24 cellular contexts compared by ENCODE assay signal in genomic region chr11:126105022-126105747, GRCh38.
"Had no signal": no experiment of that assay in that cellular context is flagged by ENCODE, and none has a peak within 500 bp of the region (broad histone marks: within the 10 kb centered on the region; RNA-seq: fewer than 3 reads in every experiment).

No MANE protein-coding gene starts in this region.

- H3K4me1 Mint-ChIP-seq: activated B cell treated with CpG ODN at 0.5 μM for 24 hours; activated naive CD8-positive, alpha-beta T cell treated with anti-CD3 and anti-CD28 coated beads for 36 hours; naive B cell had no signal

- H3K36me3 ChIP-seq: colonic mucosa, esophagus squamous epithelium, heart left ventricle, lower lobe of right lung, ovary, transverse colon, uterus had no signal

- H3K4me3 Mint-ChIP-seq: activated B cell treated with CpG ODN at 0.5 μM for 24 hours; activated CD4-positive, alpha-beta T cell treated with anti-CD3 and anti-CD28 coated beads for 36 hours; activated naive CD8-positive, alpha-beta T cell treated with anti-CD3 and anti-CD28 coated beads for 36 hours; activated T-cell treated with anti-CD3 and anti-CD28 coated beads, Interleukin-2, amount 50 U/mL, for 4 hours; naive B cell had no signal

- H3K27ac Mint-ChIP-seq: activated B cell treated with CpG ODN at 0.5 μM for 24 hours; activated CD4-positive, alpha-beta T cell treated with anti-CD3 and anti-CD28 coated beads for 36 hours; activated naive CD8-positive, alpha-beta T cell treated with anti-CD3 and anti-CD28 coated beads for 36 hours; activated T-helper 2 cell treated with anti-CD3 and anti-CD28 coated beads, Interferon-gamma antibody, Interleukin-2, Interleukin-4, amounts not matched to agents 10 μg/mL and 5 μg/mL and 100 μg/mL, durations not matched to agents 14 hours and 24 hours and 36 hours had no signal

- H3K9me3 Mint-ChIP-seq: activated B cell treated with CpG ODN at 0.5 μM for 24 hours; activated naive CD8-positive, alpha-beta T cell treated with anti-CD3 and anti-CD28 coated beads for 36 hours; activated T-cell treated with anti-CD3 and anti-CD28 coated beads, Interleukin-2, amount 50 U/mL, for 4 hours; activated T-helper 2 cell treated with anti-CD3 and anti-CD28 coated beads, Interferon-gamma antibody, Interleukin-2, Interleukin-4, amounts not matched to agents 10 μg/mL and 5 μg/mL and 100 μg/mL, durations not matched to agents 14 hours and 24 hours and 36 hours; naive B cell had no signal

- H3K27ac ChIP-seq: colonic mucosa, dorsolateral prefrontal cortex, esophagus squamous epithelium, heart left ventricle, lower lobe of right lung, psoas muscle, transverse colon, uterus had no signal

- H3K36me3 Mint-ChIP-seq: activated naive CD8-positive, alpha-beta T cell treated with anti-CD3 and anti-CD28 coated beads for 36 hours; naive B cell had no signal

- H3K27me3 ChIP-seq: colonic mucosa, dorsolateral prefrontal cortex, heart left ventricle, ovary, transverse colon, uterus had no signal

- H3K4me3 ChIP-seq: colonic mucosa, dorsolateral prefrontal cortex, esophagus squamous epithelium, heart left ventricle, lower lobe of right lung, ovary, psoas muscle, transverse colon, uterus had no signal

- H3K27me3 Mint-ChIP-seq: activated CD4-positive, alpha-beta T cell treated with anti-CD3 and anti-CD28 coated beads for 36 hours; activated naive CD8-positive, alpha-beta T cell treated with anti-CD3 and anti-CD28 coated beads for 36 hours had no signal

- H3K4me1 ChIP-seq: colonic mucosa, psoas muscle, uterus had no signal

- ATAC-seq: activated CD4-positive, alpha-beta T cell treated with anti-CD3 and anti-CD28 coated beads for 36 hours; activated T-cell treated with anti-CD3 and anti-CD28 coated beads, Interleukin-2, amount 50 U/mL, for 4 hours; heart left ventricle; lower lobe of right lung; right cardiac atrium had no signal

- H3K9me3 ChIP-seq: colonic mucosa, esophagus squamous epithelium, heart left ventricle, lower lobe of right lung, ovary, psoas muscle, transverse colon, uterus had no signal

- DNase-seq: activated B cell treated with CpG ODN at 0.5 μM for 24 hours; activated CD4-positive, alpha-beta T cell treated with anti-CD3 and anti-CD28 coated beads for 36 hours; activated CD4-positive, alpha-beta T cell treated with anti-CD3 and anti-CD28 coated beads, Interleukin-2, amount 50 U/mL, for 48 hours; activated CD8-positive, alpha-beta memory T cell treated with anti-CD3 and anti-CD28 coated beads, Interleukin-2, amount 50 U/mL, for 48 hours; activated naive CD4-positive, alpha-beta T cell treated with Interleukin-2 at 50 U/mL for 16 hours; activated naive CD8-positive, alpha-beta T cell treated with anti-CD3 and anti-CD28 coated beads for 36 hours; activated T-cell treated with anti-CD3 and anti-CD28 coated beads, Interleukin-2, amount 50 U/mL, for 4 hours; amniotic stem cell; colonic mucosa; dorsolateral prefrontal cortex; esophagus squamous epithelium; heart left ventricle; kidney; lower lobe of right lung; naive B cell; ovary; psoas muscle; right cardiac atrium; stimulated activated CD4-positive, alpha-beta T cell treated with anti-CD3 and anti-CD28 coated beads, Interleukin-12 subunit alpha, Interleukin-12 subunit beta, amount 100 ng/mL, for 4 hours; T-helper 1 cell; T-helper 9 cell; transverse colon; uterus had no signal
